6 cellular contexts compared by ENCODE assay signal in genomic region chr2:177646241-177646640, GRCh38.
"Had no signal": no experiment of that assay in that cellular context is flagged by ENCODE, and none has a peak within 500 bp of the region (broad histone marks: within the 10 kb centered on the region; RNA-seq: fewer than 3 reads in every experiment).

No MANE protein-coding gene starts in this region.

- H3K4me3 ChIP-seq: GM23248, HAP-1 had no signal

- H3K27ac ChIP-seq: GM23248 had no signal

- H3K9ac ChIP-seq: GM23248 had no signal

- H2AFZ ChIP-seq: GM23248 had no signal

- H3K36me3 ChIP-seq: HAP-1 had no signal

- DNase-seq: GM23248, GOT3, H7, KG1 had no signal

- H3K27ac Mint-ChIP-seq: IgD-negative memory B cell had no signal

- H3K4me1 Mint-ChIP-seq: IgD-negative memory B cell had no signal

- H3K4me3 Mint-ChIP-seq: IgD-negative memory B cell had no signal

- H3K36me3 Mint-ChIP-seq: IgD-negative memory B cell had no signal
